ENCODE assay signal across 16 cellular contexts in genomic region chr12:95083471-95083870, GRCh38. TPM values are rescaled to one million over a fixed set of nuclear protein-coding genes. Genes with fewer than 3 reads are reported as not detected.
DNase-seq lines count a peak whose midpoint lies in the region; ATAC-seq, FAIRE-seq and TF ChIP-seq lines count a peak whose summit lies in the region.
"Had no signal": no experiment of that assay in that cellular context is flagged by ENCODE, and none has a peak within 500 bp of the region (broad histone marks: within the 10 kb centered on the region; RNA-seq: fewer than 3 reads in every experiment).

No MANE protein-coding gene starts in this region.

- peaks cover 27% of the 10 kb centered on the region for H3K4me1 ChIP-seq in A549
- peaks cover 0 to 21% of the 10 kb centered on the region in 2 donors for H3K4me1 ChIP-seq in adrenal gland (replicated peaks in 1 of 2)
- H3K4me1 ChIP-seq in heart right ventricle, result peaks cover 0 to 21% (median 17%) of the 10 kb centered on the region in 9 donors
- H3K4me1 ChIP-seq in prostate gland (replicated peaks), result no peaks in the 10 kb centered on the region

- no peak overlapping the region for H3K4me3 Mint-ChIP-seq in osteocyte (ENCODE audit: unreplicated experiment)
- H3K4me3 Mint-ChIP-seq: CD4-positive, alpha-beta memory T cell; T-helper 17 cell had no signal

- no peak for TF ChIP-seq EP300 in A549 (IDR thresholded peaks at IDR 0.05)

- TF ChIP-seq RAD21 in A549 (conservative IDR thresholded peaks at IDR 0.05 in 1 of 2, IDR thresholded peaks at IDR 0.05 in 1 of 2), result no peak

- H3K9me3 ChIP-seq in A549, result no peaks in the 10 kb centered on the region
- H3K9me3 ChIP-seq in adrenal gland (replicated peaks in 1 of 3), result no peaks in the 10 kb centered on the region
- H3K9me3 ChIP-seq in heart right ventricle, result no peaks in the 10 kb centered on the region
- H3K9me3 ChIP-seq in prostate gland, result no peaks in the 10 kb centered on the region

- H3K9me3 Mint-ChIP-seq in osteocyte (ENCODE audit: unreplicated experiment), result no peaks in the 10 kb centered on the region
- H3K9me3 Mint-ChIP-seq: activated naive CD4-positive, alpha-beta T cell treated with anti-CD3 and anti-CD28 coated beads, Interleukin-2, amount 50 U/mL, for 72 hours; CD4-positive, alpha-beta memory T cell had no signal

- intact Hi-C loops in adrenal gland (cut with DNase I) (no loop called here), heart right ventricle (cut with DNase I) (no loop called here), prostate gland (cut with DNase I) (no loop called here)

- H3K36me3 Mint-ChIP-seq in osteocyte (ENCODE audit: unreplicated experiment), result peaks cover 5% of the 10 kb centered on the region
- H3K36me3 Mint-ChIP-seq: activated naive CD4-positive, alpha-beta T cell treated with anti-CD3 and anti-CD28 coated beads, Interleukin-2, amount 50 U/mL, for 72 hours; CD4-positive, alpha-beta memory T cell had no signal

- peak overlapping the region; percentile 8; the same call in 1 of the 3 replicates for H3K4me2 ChIP-seq in A549

- CTCF ChIA-PET in A549 (lab: Yijun Ruan, JAX), result interaction anchor here (1.0 to 2.7 kb wide), 3 partner anchors 10 to 252 kb away, joined by 3 to 16 read pairs (median 3); partner anchors contain the start of gene NR2C1

- H3K36me3 ChIP-seq in adrenal gland (replicated peaks in 1 of 2), result no peaks in the 10 kb centered on the region
- H3K36me3 ChIP-seq in heart right ventricle, result peaks cover 0 to 20% (median 0%) of the 10 kb centered on the region in 9 donors
- no peaks in the 10 kb centered on the region for H3K36me3 ChIP-seq in prostate gland

- POLR2A ChIA-PET in A549 (lab: Yijun Ruan, JAX), result interaction anchor here (1.3 kb wide), 1 partner anchor 10 kb away, joined by 4 read pairs; the partner anchor contains the start of gene NR2C1

- H3K27me3 ChIP-seq in adrenal gland (no peaks in the 10 kb centered on the region), heart right ventricle (no peaks in the 10 kb centered on the region), prostate gland (replicated peaks; ENCODE audit: insufficient read depth) (no peaks in the 10 kb centered on the region)

- peaks cover 22% of the 10 kb centered on the region for H3K4me1 Mint-ChIP-seq in osteocyte (ENCODE audit: unreplicated experiment)

- H3K4me3 ChIP-seq in A549, result no peak overlapping the region
- no peak overlapping the region for H3K4me3 ChIP-seq in adrenal gland
- no peak overlapping the region for H3K4me3 ChIP-seq in heart right ventricle
- no peak overlapping the region for H3K4me3 ChIP-seq in prostate gland

- FAIRE-seq in A549 (lab: Jason Lieb, UNC), result no peak
- FAIRE-seq: GM12891 had no signal

- no peaks in the 10 kb centered on the region for H3K27me3 Mint-ChIP-seq in osteocyte (ENCODE audit: unreplicated experiment)
- H3K27me3 Mint-ChIP-seq: CD4-positive, alpha-beta memory T cell; T-helper 17 cell had no signal

- TF ChIP-seq POLR2A in A549 (IDR thresholded peaks at IDR 0.05; ENCODE audit: low read length), result no peak
- TF ChIP-seq POLR2A in adrenal gland (IDR thresholded peaks at IDR 0.05), result no peak
- no peak for TF ChIP-seq POLR2A in prostate gland (IDR thresholded peaks at IDR 0.05)

- ATAC-seq in A549 (peak in 1 of 2 experiments; percentile 39; a peak in 3 of 6 replicates), heart right ventricle (peak in 1 of 8 donors; percentile 48), GM21619 (IDR thresholded peaks at IDR 0.05; ENCODE audit: unreplicated experiment) (no peak), GM21360 (IDR thresholded peaks at IDR 0.05; ENCODE audit: unreplicated experiment) (no peak)
- ATAC-seq: activated CD4-positive, CD25-positive, alpha-beta regulatory T cell treated with anti-CD3 and anti-CD28 coated beads, Interleukin-2, amount 50 U/mL, for 24 hours; activated naive CD4-positive, alpha-beta T cell treated with anti-CD3 and anti-CD28 coated beads, Interleukin-2, amount 50 U/mL, for 72 hours; T-helper 17 cell had no signal

- peak overlapping the region in 1 of 2 experiments; percentile 19; a peak in 1 of 6 replicates for H3K27ac ChIP-seq in A549
- peak overlapping the region in 3 of 5 donors; percentile 35 to 83 (median 61) for H3K27ac ChIP-seq in adrenal gland
- H3K27ac ChIP-seq in heart right ventricle, result peak overlapping the region in 9 of 10 donors; percentile 16 to 62 (median 45)
- peak overlapping the region in 1 of 2 donors; percentile 15 for H3K27ac ChIP-seq in prostate gland

- TF ChIP-seq CTCF in A549 (IDR thresholded peaks at IDR 0.05) (no peak), adrenal gland (IDR thresholded peaks at IDR 0.05) (no peak), heart right ventricle (IDR thresholded peaks at IDR 0.05) (no peak), osteocyte (IDR thresholded peaks at IDR 0.05) (no peak), prostate gland (IDR thresholded peaks at IDR 0.05) (no peak)

- H3K27ac Mint-ChIP-seq in osteocyte (ENCODE audit: unreplicated experiment), result peak overlapping the region; percentile 80
- H3K27ac Mint-ChIP-seq: activated naive CD4-positive, alpha-beta T cell treated with anti-CD3 and anti-CD28 coated beads, Interleukin-2, amount 50 U/mL, for 72 hours; T-helper 17 cell had no signal

- DNase-seq in A549 (ENCODE audit: low read depth in 1 of 2, low spot score in 1 of 2), result no peak
- DNase-seq in adrenal gland, result no peak
- no peak for DNase-seq in heart right ventricle
- DNase-seq in osteocyte (ENCODE audit: extremely low spot score, unreplicated experiment), result no peak
- no peak for DNase-seq in prostate gland (ENCODE audit: low spot score)
- no peak for DNase-seq in midbrain (lab: John Stamatoyannopoulos, UW)
- DNase-seq: CD4-positive, alpha-beta memory T cell; NCI-H510A; stimulated activated CD4-positive, alpha-beta T cell treated with anti-CD3 and anti-CD28 coated beads, Interleukin-1b, Interleukin-23, amount 100 ng/mL, for 48 hours; stimulated activated CD8-positive, alpha-beta memory T cell treated with anti-CD3 and anti-CD28 coated beads, Interleukin-4, amount 100 ng/mL, for 48 hours; T-helper 17 cell had no signal

TF ChIP-seq in A549, 52 proteins besides CTCF, POLR2A, EP300 and RAD21:
- no peak for TF ChIP-seq HOXB5 (CRISPR knock-in tag; IDR thresholded peaks at IDR 0.05)
- TF ChIP-seq HOXA7 (CRISPR knock-in tag; IDR thresholded peaks at IDR 0.05), result no peak
- no peak for TF ChIP-seq TFCP2L1 (CRISPR knock-in tag; IDR thresholded peaks at IDR 0.05)
- no peak for TF ChIP-seq NFE2L2 (conservative IDR thresholded peaks at IDR 0.05; ENCODE audit: low read length)
- no peak for TF ChIP-seq BHLHE40 (IDR thresholded peaks at IDR 0.05; ENCODE audit: low read depth, low read length)
- no peak for TF ChIP-seq ZC3H11A (IDR thresholded peaks at IDR 0.05)
- TF ChIP-seq PHF8 (IDR thresholded peaks at IDR 0.05; ENCODE audit: borderline replicate concordance, low read depth), result no peak
- no peak for TF ChIP-seq JUN (IDR thresholded peaks at IDR 0.05)
- TF ChIP-seq TP53 (CRISPR knock-in tag; IDR thresholded peaks at IDR 0.05), result no peak
- TF ChIP-seq SMC3 (IDR thresholded peaks at IDR 0.05), result no peak
- no peak for TF ChIP-seq CHD2 (IDR thresholded peaks at IDR 0.05; ENCODE audit: low read length, partially characterized antibody)
- no peak for TF ChIP-seq PBX3 (IDR thresholded peaks at IDR 0.05)
- no peak for TF ChIP-seq HMGXB4 (CRISPR knock-in tag; IDR thresholded peaks at IDR 0.05; ENCODE audit: borderline replicate concordance)

RNA-seq across cellular contexts. Expression of gene NR2C1, which starts 10.1 kb away (rescaled TPM):
- polyA plus RNA-seq in A549 (2011; rRNA removed) (50.9 and 55.2 TPM in 2 replicates), A549 (2017; fragmentation: RNase III; extraction: RNeasy Plus Mini Kit Qiagen cat#74134 plus additional on column Dnase treatment) (24.0 to 27.7 TPM (median 24.7 TPM) in 3 replicates), adrenal gland (100 to 1,000 TPM in 2 of 3 donors, 10 to 100 TPM in 1; 33.5 to 300 (median 122) TPM), heart right ventricle (100 to 1,000 TPM in 1 of 2 donors, 10 to 100 TPM in 1; 11.3 to 189 TPM)
- polyA plus RNA-seq in A549 (2012; cell fraction: cytosol; rRNA removed), result 9.7 and 10.5 TPM in 2 replicates
- polyA plus RNA-seq in A549 (2012; cell fraction: nucleus; rRNA removed), result 25.5 and 35.0 TPM in 2 replicates
- polyA minus RNA-seq in A549 (2011; rRNA and poly(A)+ RNA removed), result 19.6 and 21.6 TPM in 2 replicates
- total RNA-seq in adrenal gland (10 to 100 TPM; 19.8 to 89.8 (median 38.1) TPM), heart right ventricle (10 to 100 TPM; 33.6 to 46.0 (median 38.3) TPM), osteocyte (50.0 and 53.4 TPM in 2 replicates), prostate gland (10 to 100 TPM; 18.7 to 54.0 TPM)
